1 cellular context compared by ENCODE assay signal in the genomic region with DNA sequence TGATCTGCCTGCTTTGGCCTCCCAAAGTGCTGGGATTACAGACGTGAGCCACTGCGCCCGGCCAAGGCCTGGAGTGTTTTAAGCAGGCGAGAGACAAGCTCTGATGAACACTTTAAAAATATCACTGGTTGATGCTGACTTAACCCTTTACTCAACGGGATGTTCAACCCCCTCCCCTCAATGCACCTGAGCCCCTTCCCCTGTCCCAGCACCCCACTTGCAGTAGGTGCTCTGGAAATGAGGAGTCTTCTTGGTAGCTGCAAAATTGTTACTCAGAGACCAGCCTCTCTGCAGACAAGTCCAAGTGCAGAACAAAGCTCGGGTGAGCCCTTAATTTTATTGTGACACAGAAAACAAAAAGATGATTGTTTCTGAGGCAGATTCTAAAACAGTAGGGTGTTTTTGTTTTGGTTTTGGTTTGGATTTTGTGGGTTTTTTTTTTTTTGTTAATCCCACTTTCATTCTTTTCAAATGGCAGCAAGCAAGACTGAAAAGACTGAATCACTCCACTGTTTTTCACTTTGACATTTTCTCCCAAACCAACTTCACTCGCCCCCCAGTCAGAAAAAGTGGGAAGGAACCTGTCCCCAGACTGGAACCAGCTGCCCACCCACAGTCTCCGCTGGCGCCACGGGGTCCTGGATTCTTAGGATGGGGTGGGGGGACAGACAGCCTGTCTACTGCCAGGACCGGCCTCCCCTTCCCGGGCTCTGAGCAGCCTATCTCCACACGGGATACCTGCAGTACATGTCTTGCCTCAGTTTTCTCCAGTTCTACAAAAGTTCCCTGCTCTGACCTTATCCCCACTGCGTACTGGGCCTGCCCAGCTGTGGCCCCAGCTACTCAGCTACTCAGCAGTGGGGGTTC.
TF ChIP-seq lines count a peak whose summit lies in the region.

No MANE protein-coding gene starts in this region.

TF ChIP-seq in WTC11, 78 proteins besides CTCF, POLR2A, EP300 and RAD21 (continued from another document):
- no peak for TF ChIP-seq ATF2 (CRISPR knock-in tag; IDR thresholded peaks at IDR 0.05; ENCODE audit: borderline replicate concordance, low read depth)
- no peak for TF ChIP-seq EMX1 (CRISPR knock-in tag; IDR thresholded peaks at IDR 0.05)
- TF ChIP-seq NFYB (CRISPR knock-in tag; conservative IDR thresholded peaks at IDR 0.05; ENCODE audit: low read depth), result no peak
- TF ChIP-seq, protein P1, sequence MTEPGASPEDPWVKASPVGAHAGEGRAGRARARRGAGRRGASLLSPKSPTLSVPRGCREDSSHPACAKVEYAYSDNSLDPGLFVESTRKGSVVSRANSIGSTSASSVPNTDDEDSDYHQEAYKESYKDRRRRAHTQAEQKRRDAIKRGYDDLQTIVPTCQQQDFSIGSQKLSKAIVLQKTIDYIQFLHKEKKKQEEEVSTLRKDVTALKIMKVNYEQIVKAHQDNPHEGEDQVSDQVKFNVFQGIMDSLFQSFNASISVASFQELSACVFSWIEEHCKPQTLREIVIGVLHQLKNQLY (CRISPR knock-in tag; IDR thresholded peaks at IDR 0.05), result no peak
- no peak for TF ChIP-seq MYBL2 (CRISPR knock-in tag; IDR thresholded peaks at IDR 0.05)
- TF ChIP-seq NR2C2 (CRISPR knock-in tag; IDR thresholded peaks at IDR 0.05), result no peak
- no peak for TF ChIP-seq NR3C1 (CRISPR knock-in tag; conservative IDR thresholded peaks at IDR 0.05; ENCODE audit: low read depth)
- TF ChIP-seq ZNF317 (CRISPR knock-in tag; IDR thresholded peaks at IDR 0.05; ENCODE audit: borderline replicate concordance, low read depth), result no peak
- TF ChIP-seq, protein P2, sequence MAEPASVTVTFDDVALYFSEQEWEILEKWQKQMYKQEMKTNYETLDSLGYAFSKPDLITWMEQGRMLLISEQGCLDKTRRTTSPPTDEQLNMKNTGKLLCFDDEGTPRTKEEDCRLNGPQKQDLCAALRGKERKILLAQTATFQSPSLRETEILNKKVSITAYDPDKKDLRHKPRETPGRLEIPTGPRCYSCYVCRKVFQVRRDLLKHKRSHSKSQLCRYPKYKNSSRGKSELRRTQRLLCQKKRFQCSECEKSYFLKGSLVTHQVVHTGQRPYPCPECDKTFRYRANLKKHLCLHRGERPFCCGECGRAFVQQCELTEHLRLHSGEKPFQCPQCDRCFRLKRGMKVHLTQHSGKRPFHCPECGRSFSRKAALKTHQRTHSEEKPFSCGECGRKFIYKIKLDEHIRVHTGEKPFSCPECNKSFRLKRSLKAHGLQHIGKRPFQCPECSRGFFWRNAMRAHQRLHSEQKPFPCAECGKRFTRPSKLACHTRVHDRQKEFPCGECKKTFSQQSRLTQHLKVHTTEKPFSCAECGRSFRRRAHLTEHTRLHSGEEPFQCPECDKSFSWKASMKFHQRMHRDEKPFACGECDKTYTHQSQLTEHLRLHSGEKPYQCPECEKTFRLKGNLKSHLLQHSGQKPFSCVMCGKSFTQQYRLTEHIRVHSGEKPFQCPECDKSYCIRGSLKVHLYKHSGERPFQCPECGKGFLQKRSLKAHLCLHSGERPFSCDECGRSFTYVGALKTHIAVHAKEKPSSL (CRISPR knock-in tag; conservative IDR thresholded peaks at IDR 0.05), result no peak
